12 cellular contexts compared by ENCODE assay signal in the genomic region with DNA sequence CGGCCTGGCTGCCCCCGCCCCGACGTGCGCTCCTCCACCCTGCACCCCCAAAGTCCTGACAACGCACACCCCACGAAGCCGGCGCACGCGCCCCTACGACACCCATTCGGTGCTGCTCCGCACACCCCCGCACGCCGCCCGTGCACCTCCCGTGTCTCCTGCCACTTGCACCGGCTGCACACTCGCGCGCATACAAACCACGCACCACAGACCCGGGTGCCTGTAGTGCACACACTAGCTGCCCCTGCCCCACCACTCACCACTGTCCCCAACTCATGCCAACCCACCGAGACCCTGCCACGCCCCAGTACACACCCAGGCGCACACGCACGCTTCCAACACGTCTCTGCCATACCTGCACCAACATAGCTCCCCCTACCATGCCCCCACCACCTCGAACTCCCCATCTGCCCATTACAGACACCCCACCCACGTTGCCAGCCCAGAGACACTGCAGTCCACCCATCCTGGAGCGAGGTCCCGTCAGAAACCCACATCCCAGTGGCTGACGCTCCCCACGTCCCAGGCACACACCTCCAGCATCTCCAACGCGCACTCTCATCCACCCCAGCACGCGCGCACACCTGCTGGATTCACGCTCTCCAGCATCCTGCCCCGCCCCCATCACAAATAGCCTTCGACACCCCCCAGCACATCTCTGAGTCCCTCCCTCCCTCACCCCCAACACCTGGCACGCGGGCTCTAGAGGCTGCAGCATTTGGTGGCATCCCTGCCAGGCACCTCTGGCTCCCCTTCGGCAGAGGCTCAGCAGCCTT. TPM values are rescaled to one million over a fixed set of nuclear protein-coding genes. Genes with fewer than 3 reads are reported as not detected.
DNase-seq lines count a peak whose midpoint lies in the region; TF ChIP-seq lines count a peak whose summit lies in the region.
"Had no signal": no experiment of that assay in that cellular context is flagged by ENCODE, and none has a peak within 500 bp of the region (broad histone marks: within the 10 kb centered on the region; RNA-seq: fewer than 3 reads in every experiment).

No MANE protein-coding gene starts in this region.

- 0 to 6% methylated on average over 2 to 39 of the region's 48 CpGs for WGBS in GM23248 (ENCODE audit: low coverage in 1 of 2, low lambda C conversion rate in 2 of 2, missing lambda C conversion rate in 2 of 2), 2 experiments

- no peak for TF ChIP-seq POLR2A in breast epithelium (IDR thresholded peaks at IDR 0.05)

- H3K4me2 ChIP-seq in neural progenitor cell (peak overlapping the region; percentile 79), GM23248 (ENCODE audit: unreplicated experiment) (no peak overlapping the region)

- H3K36me3 ChIP-seq in ES-I3 (ENCODE audit: insufficient read depth, low read length) (no peaks in the 10 kb centered on the region), breast epithelium (no peaks in the 10 kb centered on the region), neural progenitor cell (no peaks in the 10 kb centered on the region), GM23248 (ENCODE audit: low read depth) (no peaks in the 10 kb centered on the region)
- H3K36me3 ChIP-seq: SJSA1 had no signal

- DNase-seq in T-helper 1 cell (no peak), breast epithelium (ENCODE audit: low spot score in 2 of 2) (no peak), neural progenitor cell (ENCODE audit: low spot score) (no peak), GM13977 (ENCODE audit: low spot score) (no peak), NCI-H510A treated with DMSO at 0.1 percent for 48 hours (lab: John Stamatoyannopoulos, UW) (no peak), GM23248 (no peak)
- DNase-seq: immature natural killer cell; NCI-H2107; stimulated activated naive CD4-positive, alpha-beta T cell treated with Interleukin-2 at 50 U/mL for 16 hours had no signal

- TF ChIP-seq CTCF in breast epithelium (IDR thresholded peaks at IDR 0.05) = no peak
- no peak for TF ChIP-seq CTCF in neural progenitor cell (IDR thresholded peaks at IDR 0.05)
- TF ChIP-seq CTCF in GM13977 (IDR thresholded peaks at IDR 0.05; ENCODE audit: extremely low read depth, insufficient read depth, missing control alignments) = no peak

- H3K4me3 ChIP-seq in breast epithelium (peak overlapping the region in 2 of 3 donors; percentile 30 to 52), neural progenitor cell (peak overlapping the region; percentile 37), GM23248 (no peak overlapping the region)
- H3K4me3 ChIP-seq: SJSA1 had no signal

- H3K79me2 ChIP-seq in neural progenitor cell (ENCODE audit: low read depth) (no peaks in the 10 kb centered on the region), GM23248 (ENCODE audit: insufficient read depth) (no peaks in the 10 kb centered on the region)

- H2AFZ ChIP-seq in neural progenitor cell (replicated peaks) = no peak overlapping the region
- H2AFZ ChIP-seq in GM23248 = no peak overlapping the region

- H3K9ac ChIP-seq in ES-I3 (ENCODE audit: low read depth, low read length) (peak overlapping the region; percentile 56; the same call in 1 of the 2 replicates), neural progenitor cell (no peak overlapping the region), GM23248 (no peak overlapping the region)

- no peaks in the 10 kb centered on the region for H3K36me3 Mint-ChIP-seq in T-helper 1 cell treated with Interleukin-12 subunit alpha and Interleukin-12 subunit beta and Interleukin-4 antibody, amounts not matched to agents 30 μg/mL and 1 μg/mL, for 36 hours (ENCODE audit: low read depth)
- no peaks in the 10 kb centered on the region for H3K36me3 Mint-ChIP-seq in neural progenitor cell
- H3K36me3 Mint-ChIP-seq: immature natural killer cell had no signal

- intact Hi-C loops in breast epithelium (cut with DNase I; ENCODE audit: low total_unique reads) = no loop called here

- peaks cover 5% of the 10 kb centered on the region for H3K4me1 Mint-ChIP-seq in T-helper 1 cell treated with Interleukin-12 subunit alpha and Interleukin-12 subunit beta and Interleukin-4 antibody, amounts not matched to agents 30 μg/mL and 1 μg/mL, for 36 hours (ENCODE audit: low read depth)
- peaks cover 14% of the 10 kb centered on the region for H3K4me1 Mint-ChIP-seq in neural progenitor cell

- H3K9me2 ChIP-seq in GM23248 (ENCODE audit: insufficient read depth) = no peaks in the 10 kb centered on the region

- H3K4me3 Mint-ChIP-seq in T-helper 1 cell treated with Interleukin-12 subunit alpha and Interleukin-12 subunit beta and Interleukin-4 antibody, amounts not matched to agents 30 μg/mL and 1 μg/mL, for 36 hours = peak overlapping the region; percentile 53
- H3K4me3 Mint-ChIP-seq in neural progenitor cell = peak overlapping the region; percentile 78
- H3K4me3 Mint-ChIP-seq: immature natural killer cell had no signal

- no peak overlapping the region for H3K27ac ChIP-seq in breast epithelium
- no peak overlapping the region for H3K27ac ChIP-seq in neural progenitor cell
- H3K27ac ChIP-seq in GM23248 = no peak overlapping the region
- H3K27ac ChIP-seq: SJSA1 had no signal

- H3K9me3 ChIP-seq in ES-I3 (ENCODE audit: control insufficient read depth, insufficient read depth, low read length) (no peaks in the 10 kb centered on the region), breast epithelium (no peaks in the 10 kb centered on the region), neural progenitor cell (ENCODE audit: low read depth) (no peaks in the 10 kb centered on the region), GM23248 (ENCODE audit: low read depth) (no peaks in the 10 kb centered on the region)
- H3K9me3 ChIP-seq: SJSA1 had no signal

- H3K27ac Mint-ChIP-seq in T-helper 1 cell treated with Interleukin-12 subunit alpha and Interleukin-12 subunit beta and Interleukin-4 antibody, amounts not matched to agents 30 μg/mL and 1 μg/mL, for 36 hours = no peak overlapping the region
- no peak overlapping the region for H3K27ac Mint-ChIP-seq in neural progenitor cell
- H3K27ac Mint-ChIP-seq: immature natural killer cell had no signal

- peaks cover 8% of the 10 kb centered on the region; the same call in 1 of the 2 replicates for H3K4me1 ChIP-seq in ES-I3 (ENCODE audit: insufficient read depth, low read length)
- H3K4me1 ChIP-seq in breast epithelium = no peaks in the 10 kb centered on the region
- peaks cover 11% of the 10 kb centered on the region for H3K4me1 ChIP-seq in neural progenitor cell
- no peaks in the 10 kb centered on the region for H3K4me1 ChIP-seq in GM23248 (ENCODE audit: insufficient read depth)
- H3K4me1 ChIP-seq: SJSA1 had no signal

- peaks cover 36% of the 10 kb centered on the region for H3K27me3 Mint-ChIP-seq in T-helper 1 cell treated with Interleukin-12 subunit alpha and Interleukin-12 subunit beta and Interleukin-4 antibody, amounts not matched to agents 30 μg/mL and 1 μg/mL, for 36 hours (ENCODE audit: low read depth)
- peaks cover 38% of the 10 kb centered on the region for H3K27me3 Mint-ChIP-seq in neural progenitor cell (ENCODE audit: insufficient read depth, low read depth)

- H3F3A ChIP-seq in neural progenitor cell (ENCODE audit: low read depth) (peaks cover 5% of the 10 kb centered on the region), GM23248 (ENCODE audit: insufficient read depth) (no peaks in the 10 kb centered on the region)

- H3K9me3 Mint-ChIP-seq in T-helper 1 cell treated with Interleukin-12 subunit alpha and Interleukin-12 subunit beta and Interleukin-4 antibody, amounts not matched to agents 30 μg/mL and 1 μg/mL, for 36 hours = no peaks in the 10 kb centered on the region
- peaks cover 14% of the 10 kb centered on the region for H3K9me3 Mint-ChIP-seq in neural progenitor cell

- H4K20me1 ChIP-seq in neural progenitor cell (ENCODE audit: low read depth) (peaks cover 3% of the 10 kb centered on the region), GM23248 (ENCODE audit: insufficient read depth) (no peaks in the 10 kb centered on the region)

- H3K27me3 ChIP-seq in breast epithelium (peaks cover 0 to 95% of the 10 kb centered on the region in 2 donors), neural progenitor cell (peaks cover 83% of the 10 kb centered on the region), GM23248 (replicated peaks; ENCODE audit: insufficient read depth) (peaks cover 17% of the 10 kb centered on the region; the same call in 1 of the 2 replicates)

- in situ Hi-C loops in GM13977 (cut with MboI; ENCODE audit: low pct_unique_long_range_greater_than_20kb, low sequenced_read_pairs, unreplicated experiment) (no loop called here), GM23248 (cut with MboI) (no loop called here)

RNA-seq across cellular contexts. Expression of a gene that starts 4.2 kb away (rescaled TPM):
- total RNA-seq in breast epithelium (under 1 TPM in 2 of 3 donors, not detected in 1; 0.33 to 0.73 TPM), neural progenitor cell (ENCODE audit: low replicate concordance) (0.21 and 2.0 TPM in 2 replicates)
- not detected in 2 replicates for total RNA-seq in GM23248 (2014; rRNA removed; shearing (Covaris generic))
- polyA plus RNA-seq in GM23248 (2016; fragmentation: Nextera tagmentation; extraction: Ambion mirVana) = not detected in 2 replicates
- polyA plus RNA-seq: immature natural killer cell had no signal

RNA-seq across cellular contexts. Expression of a gene that starts 30.8 kb away (rescaled TPM):
- total RNA-seq in breast epithelium = 1 to 10 TPM in 1 of 3 donors, under 1 TPM in 2; 0.48 to 1.3 (median 0.73) TPM
- 19.7 and 53.5 TPM in 2 replicates for total RNA-seq in neural progenitor cell (ENCODE audit: low replicate concordance)
- not detected in 2 replicates for total RNA-seq in GM23248 (2014; rRNA removed; shearing (Covaris generic))
- polyA plus RNA-seq in GM23248 (2016; fragmentation: Nextera tagmentation; extraction: Ambion mirVana) = not detected in 2 replicates
- total RNA-seq: SJSA1 had no signal
- polyA plus RNA-seq: immature natural killer cell had no signal

RNA-seq across cellular contexts. Expression of a gene that starts 43.9 kb away (rescaled TPM):
- total RNA-seq in breast epithelium = 10 to 100 TPM; 23.9 to 42.6 (median 39.7) TPM
- total RNA-seq in neural progenitor cell (ENCODE audit: low replicate concordance) = 15.2 and 22.2 TPM in 2 replicates
- 34.7 and 45.5 TPM in 2 replicates for total RNA-seq in GM23248 (2014; rRNA removed; shearing (Covaris generic))
- 29.1 and 34.5 TPM in 2 replicates for polyA plus RNA-seq in GM23248 (2016; fragmentation: Nextera tagmentation; extraction: Ambion mirVana)

RNA-seq across cellular contexts. Expression of a gene that starts 44.9 kb away (rescaled TPM):
- total RNA-seq in breast epithelium = 10 to 100 TPM in 2 of 3 donors, 1 to 10 TPM in 1; 7.6 to 40.8 (median 18.4) TPM
- total RNA-seq in neural progenitor cell (ENCODE audit: low replicate concordance) = 94.1 and 191 TPM in 2 replicates
- total RNA-seq in GM23248 (2014; rRNA removed; shearing (Covaris generic)) = 11.7 and 12.5 TPM in 2 replicates
- 1.8 and 1.9 TPM in 2 replicates for polyA plus RNA-seq in GM23248 (2016; fragmentation: Nextera tagmentation; extraction: Ambion mirVana)
